In genomic region chr3:23183731-23184130, GRCh38 we compare ENCODE assay signal across 8 cellular contexts. TPM values are rescaled to one million over a fixed set of nuclear protein-coding genes. Genes with fewer than 3 reads are reported as not detected.
A peak's percentile ranks its signal among the peaks of the same experiment; 100 is the strongest.
DNase-seq lines count a peak whose midpoint lies in the region; ATAC-seq, FAIRE-seq and TF ChIP-seq lines count a peak whose summit lies in the region.

No MANE protein-coding gene starts in this region.

- no peaks in the 10 kb centered on the region for H4K20me1 ChIP-seq in K562 (replicated peaks; ENCODE audit: control insufficient read depth, insufficient read depth, low read length)

- no peak overlapping the region for H2AFZ ChIP-seq in K562 (ENCODE audit: low read depth, low read length)

- TF ChIP-seq RAD21 in K562 (CRISPR knock-in tag; conservative IDR thresholded peaks at IDR 0.05 in 1 of 2, IDR thresholded peaks at IDR 0.05 in 1 of 2): peak in 1 of 2 experiments; percentile 41; a peak in 2 of 4 replicates

- no peak overlapping the region for H3K4me2 ChIP-seq in K562 (ENCODE audit: insufficient read depth, low read length)

- no TSS peak for BruUV-seq in K562 (replicated peaks; lab: Mats Ljungman, UMichigan)

- no peaks in the 10 kb centered on the region for H3K9me3 ChIP-seq in BE2C
- no peaks in the 10 kb centered on the region for H3K9me3 ChIP-seq in K562 (replicated peaks; ENCODE audit: control insufficient read depth, insufficient read depth, low read depth, low read length)

- H3K4me3 ChIP-seq in BE2C (ENCODE audit: low read depth, low read length) (no peak overlapping the region), K562 (no peak overlapping the region)

- no peak for FAIRE-seq in K562 (lab: Jason Lieb, UNC)

- intact Hi-C loops in K562 (cut with micrococcal nuclease): no loop called here
- intact Hi-C loops in left colon (cut with DNase I, micrococcal nuclease): no loop called here

- H3K36me3 ChIP-seq in BE2C: no peaks in the 10 kb centered on the region
- H3K36me3 ChIP-seq in K562 (ENCODE audit: control insufficient read depth, insufficient read depth, low read length): no peaks in the 10 kb centered on the region

- CTCF ChIA-PET in K562 (lab: Yijun Ruan, JAX; ENCODE audit: low intra/inter-chr PET ratio): no interaction called here

- DNase-seq in BE2C: no peak
- peak; percentile 29 for DNase-seq in HuH-7.5 (ENCODE audit: low spot score)
- DNase-seq in K562 (ENCODE audit: extremely low read depth in 1 of 4, low spot score in 3 of 4): peak in 3 of 4 experiments; percentile 13 to 17 (median 15)
- DNase-seq in left colon: peak in 1 of 2 donors; percentile 8
- DNase-seq in GOT3 (lab: John Stamatoyannopoulos, UW): no peak
- no peak for DNase-seq in activated CD4-positive, alpha-beta T cell treated with anti-CD3 and anti-CD28 coated beads for 48 hours
- no peak for DNase-seq in NCI-H2081 (lab: John Stamatoyannopoulos, UW)

- no peak overlapping the region for H3K9ac ChIP-seq in K562 (ENCODE audit: insufficient read depth in 1 of 2, low read depth in 2 of 2, low read length in 2 of 2)

- H3K4me1 ChIP-seq in BE2C (no peaks in the 10 kb centered on the region), K562 (replicated peaks in 1 of 2; ENCODE audit: control insufficient read depth in 2 of 2, insufficient read depth in 2 of 2, low read length in 2 of 2) (no peaks in the 10 kb centered on the region)

- no peak overlapping the region for H3K27ac ChIP-seq in K562 (ENCODE audit: extremely low read depth, low read depth, low read length)

- H3K9me1 ChIP-seq in K562 (ENCODE audit: control insufficient read depth, insufficient read depth, low read length): no peaks in the 10 kb centered on the region

- peak; percentile 69; the same call in 2 of the 3 replicates for ATAC-seq in K562
- peak; percentile 59 for ATAC-seq in left colon
- ATAC-seq in GM21825 (IDR thresholded peaks at IDR 0.05; ENCODE audit: unreplicated experiment): no peak

- no peak for TF ChIP-seq EP300 in K562 (IDR thresholded peaks at IDR 0.05; ENCODE audit: low read length)

- peak; percentile 39 for TF ChIP-seq CTCF in BE2C (IDR thresholded peaks at IDR 0.05; ENCODE audit: low read depth, low read length)
- TF ChIP-seq CTCF in K562 (IDR thresholded peaks at IDR 0.05 in 2 of 3, conservative IDR thresholded peaks at IDR 0.05 in 1 of 3; ENCODE audit: insufficient read depth in 2 of 3, low read depth in 1 of 3, low read length in 3 of 3): no peak

- H3K79me2 ChIP-seq in K562 (ENCODE audit: control insufficient read depth, insufficient read depth, low read length): no peaks in the 10 kb centered on the region

- no peak for TF ChIP-seq POLR2A in K562 (conservative IDR thresholded peaks at IDR 0.05)

- POLR2A ChIA-PET in K562 (lab: Yijun Ruan, JAX): no interaction called here

- WGBS in K562 (ENCODE audit: insufficient coverage, low coverage, missing lambda C conversion rate): 0% methylated on average over 3 of the region's 3 CpGs

- in situ Hi-C loops in K562 (cut with MboI): no loop called here

- H3K27me3 ChIP-seq in BE2C (no peaks in the 10 kb centered on the region), K562 (ENCODE audit: control insufficient read depth in 2 of 2, insufficient read depth in 2 of 2, low read length in 2 of 2) (no peaks in the 10 kb centered on the region)

TF ChIP-seq in K562, 482 proteins besides CTCF, POLR2A, EP300 and RAD21:
- no peak for TF ChIP-seq MLLT1 (IDR thresholded peaks at IDR 0.05)
- TF ChIP-seq TEAD1 (CRISPR knock-in tag; IDR thresholded peaks at IDR 0.05): peak in 1 of 2 experiments; percentile 35; a peak in 1 of 4 replicates

RNA-seq across cellular contexts. Expression of gene UBE2E2, which starts 19.4 kb away (rescaled TPM):
- 0.80 TPM for polyA plus RNA-seq in BE2C (2012; ENCODE audit: insufficient read depth, insufficient read length, low read depth)
- 5.2 and 15.3 TPM in 2 replicates for total RNA-seq in K562 (2011; cell fraction: chromatin; rRNA removed; ENCODE audit: low replicate concordance)
- total RNA-seq in K562 (2011; cell fraction: nucleolus; rRNA removed): 3.0 and 4.5 TPM in 2 replicates
- total RNA-seq in K562 (2011; cell fraction: nucleoplasm; rRNA removed): 3.9 and 9.6 TPM in 2 replicates
- total RNA-seq in K562 (2014; rRNA removed) (1.9 and 4.2 TPM in 2 replicates), K562 (2014; rRNA removed; fragmentation: Illumina TruSeq; extraction: Trizol) (2.6 and 5.4 TPM in 2 replicates), K562 (2015; rRNA removed; fragmentation: Illumina TruSeq; extraction: Trizol) (0.23 and 1.6 TPM in 2 replicates), K562 (2021) (2.3 and 3.6 TPM in 2 replicates), left colon (1 to 10 TPM; 5.5 to 6.4 TPM)
- polyA plus RNA-seq in K562 (2011; rRNA removed) (1.4 and 5.1 TPM in 2 replicates), K562 (2014; fragmentation: Illumina TruSeq; extraction: Trizol) (1.5 and 2.1 TPM in 2 replicates), K562 (2014; fragmentation: Nextera tagmentation; extraction: Ambion mirVana) (under 1 TPM; 0.22 to 0.25 TPM), K562 (2014; rRNA removed) (1.9 and 2.1 TPM in 2 replicates)
- polyA plus RNA-seq in K562 (2011; cell fraction: cytosol; rRNA removed): 1.4 and 4.8 TPM in 2 replicates
- polyA plus RNA-seq in K562 (2011; cell fraction: nucleus; rRNA removed): 0.38 and 1.5 TPM in 2 replicates
- 1.1 TPM in 2 replicates for polyA plus RNA-seq in K562 (2012)
- 0.75 and 4.2 TPM in 2 replicates for polyA minus RNA-seq in K562 (2011; rRNA and poly(A)+ RNA removed)
- polyA minus RNA-seq in K562 (2011; cell fraction: cytosol; rRNA and poly(A)+ RNA removed): 4.9 TPM in 1 of 2 replicates, not detected in the other
- 2.2 and 2.6 TPM in 2 replicates for polyA minus RNA-seq in K562 (2011; cell fraction: nucleus; rRNA and poly(A)+ RNA removed)

Comparison
In these comparisons a context has a peak if more than half of its experiments do, and no peak if none do; other contexts are left out.
1. DNase-seq: peak in HuH-7.5 (single experiment) and K562 (3 of 4); none in BE2C (single experiment), GOT3 (single experiment), activated CD4-positive, alpha-beta T cell treated with anti-CD3 and anti-CD28 coated beads for 48 hours (single experiment) and NCI-H2081 (0 of 2).